8 cellular contexts compared by ENCODE assay signal in genomic region chr10:114024876-114025609, GRCh38. TPM values are rescaled to one million over a fixed set of nuclear protein-coding genes. Genes with fewer than 3 reads are reported as not detected.
A peak's percentile ranks its signal among the peaks of the same experiment; 100 is the strongest.
DNase-seq lines count a peak whose midpoint lies in the region; ATAC-seq and TF ChIP-seq lines count a peak whose summit lies in the region.

No MANE protein-coding gene starts in this region.

- peaks cover 3 to 5% (median 4%) of the 10 kb centered on the region in 3 donors for H3K27me3 Mint-ChIP-seq in immature natural killer cell (ENCODE audit: low read depth in 3 of 3)

- CTCF ChIA-PET in PC-9 (lab: Charles Lee) = interaction anchor here (0.7 kb wide), 1 partner anchor 45 kb away, joined by 3 read pairs; no protein-coding TSS in a partner anchor

- H3K79me2 ChIP-seq in PC-9 (ENCODE audit: low read depth) = no peaks in the 10 kb centered on the region

- peaks cover 23 to 28% of the 10 kb centered on the region in 2 donors for H3K4me1 Mint-ChIP-seq in immature natural killer cell

- peak overlapping the region; percentile 80 to 96 (median 89) for H3K4me2 ChIP-seq in BLaER1 treated with 17β-estradiol and CSF1 and Interleukin-3, amounts not matched to agents 10 nM and 100 nM
- no peak overlapping the region; the same call in 1 of the 2 replicates for H3K4me2 ChIP-seq in PC-9

- no peaks in the 10 kb centered on the region for H3K36me3 Mint-ChIP-seq in immature natural killer cell

- peaks cover 44 to 93% (median 72%) of the 10 kb centered on the region in 10 experiments for H3K4me1 ChIP-seq in BLaER1 treated with 17β-estradiol and CSF1 and Interleukin-3, amounts not matched to agents 10 nM and 100 nM
- peaks cover 39% of the 10 kb centered on the region for H3K4me1 ChIP-seq in PC-9 (replicated peaks; ENCODE audit: insufficient read depth)

- H3K27ac ChIP-seq in BLaER1 treated with 17β-estradiol and CSF1 and Interleukin-3, amounts not matched to agents 10 nM and 100 nM = peak overlapping the region; percentile 76 to 99 (median 98)
- peak overlapping the region; percentile 82; the same call in 1 of the 2 replicates for H3K27ac ChIP-seq in PC-9

- intact Hi-C loops in PC-9 (cut with micrococcal nuclease; ENCODE audit: unreplicated experiment) = no loop called here

- H3K27ac Mint-ChIP-seq in immature natural killer cell = peak overlapping the region in 5 of 6 donors; percentile 2 to 75 (median 31)

- peak overlapping the region; percentile 4 to 86 (median 69) for H3K4me3 Mint-ChIP-seq in immature natural killer cell

- H3K9me3 ChIP-seq in BLaER1 treated with 17β-estradiol and CSF1 and Interleukin-3, amounts not matched to agents 10 nM and 100 nM (replicated peaks in 1 of 11) = peaks cover 0 to 23% (median 0%) of the 10 kb centered on the region in 11 experiments; a peak in 3 of 22 replicates
- H3K9me3 ChIP-seq in PC-9 (ENCODE audit: insufficient read depth, low read depth) = no peaks in the 10 kb centered on the region

- POLR2A ChIA-PET in PC-9 (lab: Charles Lee; ENCODE audit: unreplicated experiment) = no interaction called here

- no peak overlapping the region for H2AFZ ChIP-seq in PC-9

- H3K36me3 ChIP-seq in BLaER1 treated with 17β-estradiol and CSF1 and Interleukin-3, amounts not matched to agents 10 nM and 100 nM = no peaks in the 10 kb centered on the region
- no peaks in the 10 kb centered on the region for H3K36me3 ChIP-seq in PC-9 (ENCODE audit: low read depth)

- H3F3A ChIP-seq in PC-9 (ENCODE audit: insufficient read depth, low read depth) = peaks cover 21% of the 10 kb centered on the region

- DNase-seq in PC-9 (peak in 1 of 2 experiments; percentile 36), immature natural killer cell (peak in 1 of 3 donors; percentile 25), NCI-H2171 (lab: John Stamatoyannopoulos, UW) (no peak), NCI-H2029 (lab: John Stamatoyannopoulos, UW) (no peak), NCI-H69 (lab: John Stamatoyannopoulos, UW) (no peak)

- H3K27me3 ChIP-seq in BLaER1 treated with 17β-estradiol and CSF1 and Interleukin-3, amounts not matched to agents 10 nM and 100 nM = peaks cover 0 to 6% (median 0%) of the 10 kb centered on the region in 11 experiments; a peak in 1 of 22 replicates
- no peaks in the 10 kb centered on the region for H3K27me3 ChIP-seq in PC-9 (ENCODE audit: insufficient read depth, low read depth)

- H4K20me1 ChIP-seq in BLaER1 treated with 17β-estradiol and CSF1 and Interleukin-3, amounts not matched to agents 10 nM and 100 nM = no peaks in the 10 kb centered on the region
- H4K20me1 ChIP-seq in PC-9 (ENCODE audit: insufficient read depth) = no peaks in the 10 kb centered on the region

- peak overlapping the region in 9 of 10 experiments; percentile 13 to 58 (median 45); a peak in 16 of 20 replicates for H3K4me3 ChIP-seq in BLaER1 treated with 17β-estradiol and CSF1 and Interleukin-3, amounts not matched to agents 10 nM and 100 nM
- no peak overlapping the region for H3K4me3 ChIP-seq in PC-9

- no TSS peak for BruUV-seq in PC-9 (replicated peaks; lab: Mats Ljungman, UMichigan)

- peak; percentile 58 for ATAC-seq in GM18873 (IDR thresholded peaks at IDR 0.05; ENCODE audit: low FRiP score, unreplicated experiment)
- ATAC-seq in HG02981 (IDR thresholded peaks at IDR 0.05; ENCODE audit: unreplicated experiment) = peak; percentile 67

- no peaks in the 10 kb centered on the region for H3K9me2 ChIP-seq in PC-9 (ENCODE audit: insufficient read depth)

- TF ChIP-seq CTCF in PC-9 (conservative IDR thresholded peaks at IDR 0.05) = no peak

- no peaks in the 10 kb centered on the region for H3K9me3 Mint-ChIP-seq in immature natural killer cell

- peak overlapping the region; percentile 72 to 91 (median 86); a peak in 21 of 22 replicates for H3K9ac ChIP-seq in BLaER1 treated with 17β-estradiol and CSF1 and Interleukin-3, amounts not matched to agents 10 nM and 100 nM

RNA-seq across cellular contexts. Expression of gene ADRB1, which starts 18.6 kb away (rescaled TPM):
- 0.45 and 0.48 TPM in 2 replicates for total RNA-seq in PC-9 (2021)
- under 1 TPM in 2 of 3 donors, not detected in 1; 0.10 to 0.12 TPM for polyA plus RNA-seq in immature natural killer cell
